ENCODE assay signal across 9 cellular contexts in genomic region chr2:104849618-104850097, GRCh38. TPM values are rescaled to one million over a fixed set of nuclear protein-coding genes. Genes with fewer than 3 reads are reported as not detected.
DNase-seq lines count a peak whose midpoint lies in the region; ATAC-seq and TF ChIP-seq lines count a peak whose summit lies in the region.
"Had no signal": no experiment of that assay in that cellular context is flagged by ENCODE, and none has a peak within 500 bp of the region (broad histone marks: within the 10 kb centered on the region; RNA-seq: fewer than 3 reads in every experiment).

No MANE protein-coding gene starts in this region.

- TF ChIP-seq CTCF in gastroesophageal sphincter (IDR thresholded peaks at IDR 0.05), result peak; percentile 32 to 68 (median 56)

- H3K9me3 ChIP-seq in gastroesophageal sphincter, result no peaks in the 10 kb centered on the region

- H3K27ac ChIP-seq in gastroesophageal sphincter, result peak overlapping the region in 2 of 4 donors; percentile 26 to 53
- H3K27ac ChIP-seq: BLaER1 had no signal

- TF ChIP-seq POLR2A in gastroesophageal sphincter (IDR thresholded peaks at IDR 0.05), result no peak

- no peaks in the 10 kb centered on the region for H3K36me3 ChIP-seq in gastroesophageal sphincter
- H3K36me3 ChIP-seq: BLaER1 had no signal

- 0 to 1% methylated on average over 5 of the region's 5 CpGs for WGBS in gastroesophageal sphincter (ENCODE audit: low coverage in 1 of 2), 2 donors

- DNase-seq in NCI-H1417 (lab: John Stamatoyannopoulos, UW) (peak; percentile 31 to 72 (median 37)), NCI-H1417 treated with DMSO at 0.1 percent for 48 hours (lab: John Stamatoyannopoulos, UW) (no peak), NCI-H526 (lab: John Stamatoyannopoulos, UW) (peak; percentile 40 to 81), activated T-cell treated with anti-CD3 and anti-CD28 coated beads for 48 hours (ENCODE audit: low read depth) (peak; percentile 60), putamen (ENCODE audit: low spot score) (peak; percentile 87), D341Med (ENCODE audit: low spot score) (no peak)

- H3K4me3 ChIP-seq in gastroesophageal sphincter, result peak overlapping the region in 1 of 2 donors; percentile 0
- H3K4me3 ChIP-seq: BLaER1 had no signal

- peaks cover 100% of the 10 kb centered on the region for H3K27me3 ChIP-seq in gastroesophageal sphincter

- peaks cover 0 to 44% (median 9%) of the 10 kb centered on the region in 3 donors for H3K4me1 ChIP-seq in gastroesophageal sphincter

- TF ChIP-seq EP300 in gastroesophageal sphincter (IDR thresholded peaks at IDR 0.05), result no peak

- ATAC-seq in HG02759 (IDR thresholded peaks at IDR 0.05; ENCODE audit: unreplicated experiment) (peak; percentile 38), gastroesophageal sphincter (no peak)

RNA-seq across cellular contexts. Expression of gene POU3F3, which starts 4.3 kb away (rescaled TPM):
- 10 to 100 TPM in 2 of 4 donors, under 1 TPM in 1, not detected in 1; 0.20 to 25.6 (median 13.5) TPM for total RNA-seq in gastroesophageal sphincter

Comparison
In these comparisons a context has a peak if more than half of its experiments do, and no peak if none do; other contexts are left out.
1. DNase-seq: peak in NCI-H1417 (3 of 3), NCI-H526 (2 of 2), activated T-cell treated with anti-CD3 and anti-CD28 coated beads for 48 hours (single experiment) and putamen (single experiment); none in NCI-H1417 treated with DMSO at 0.1 percent for 48 hours (single experiment) and D341Med (single experiment).